ENCODE assay signal across 28 cellular contexts in genomic region chr11:24622262-24622661, GRCh38.
"Had no signal": no experiment of that assay in that cellular context is flagged by ENCODE, and none has a peak within 500 bp of the region (broad histone marks: within the 10 kb centered on the region; RNA-seq: fewer than 3 reads in every experiment).

No MANE protein-coding gene starts in this region.

- H3K9me3 Mint-ChIP-seq: activated naive CD4-positive, alpha-beta T cell treated with anti-CD3 and anti-CD28 coated beads, Interleukin-2, amount 50 U/mL, for 24 hours; nephron; stimulated activated memory B cell treated with anti-CD40 and anti-IgM and Interleukin-4, amounts not matched to agents 10 μg/mL and 1 μg/mL and 100 μg/mL, for 72 hours had no signal

- H2AFZ ChIP-seq: parathyroid adenoma had no signal

- H3K27me3 ChIP-seq: breast epithelium, heart left ventricle, upper lobe of left lung, vagina had no signal

- H3K36me3 ChIP-seq: breast epithelium, heart left ventricle, left ventricle myocardium inferior, upper lobe of left lung, vagina had no signal

- H3K4me1 ChIP-seq: breast epithelium, heart left ventricle, left ventricle myocardium inferior, parathyroid adenoma, psoas muscle, upper lobe of left lung, vagina had no signal

- H3K27ac Mint-ChIP-seq: activated CD8-positive, alpha-beta T cell treated with anti-CD3 and anti-CD28 coated beads for 36 hours; activated naive CD4-positive, alpha-beta T cell treated with anti-CD3 and anti-CD28 coated beads, Interleukin-2, amount 50 U/mL, for 24 hours; activated naive CD8-positive, alpha-beta T cell treated with anti-CD3 and anti-CD28 coated beads, Interleukin-2, amount 50 U/mL, for 24 hours; activated T-helper 17 cell treated with anti-CD3 and anti-CD28 coated beads, Interleukin-2, amount 50 U/mL, for 72 hours; stimulated activated memory B cell treated with anti-CD40 and anti-IgM and Interleukin-4, amounts not matched to agents 10 μg/mL and 1 μg/mL and 100 μg/mL, for 72 hours; stimulated activated naive CD8-positive, alpha-beta T cell treated with anti-CD3 and anti-CD28 coated beads, Interleukin-15, amount 100 ng/mL, for 72 hours had no signal

- H3K4me1 Mint-ChIP-seq: activated naive CD4-positive, alpha-beta T cell treated with anti-CD3 and anti-CD28 coated beads, Interleukin-2, amount 50 U/mL, for 24 hours; activated naive CD8-positive, alpha-beta T cell treated with anti-CD3 and anti-CD28 coated beads, Interleukin-2, amount 50 U/mL, for 24 hours; activated T-helper 17 cell treated with anti-CD3 and anti-CD28 coated beads, Interleukin-2, amount 50 U/mL, for 72 hours; stimulated activated memory B cell treated with anti-CD40 and anti-IgM and Interleukin-4, amounts not matched to agents 10 μg/mL and 1 μg/mL and 100 μg/mL, for 72 hours; stimulated activated naive CD8-positive, alpha-beta T cell treated with anti-CD3 and anti-CD28 coated beads, Interleukin-15, amount 100 ng/mL, for 72 hours had no signal

- H3K79me2 ChIP-seq: parathyroid adenoma had no signal

- ATAC-seq: activated CD8-positive, alpha-beta T cell treated with anti-CD3 and anti-CD28 coated beads for 36 hours; activated naive CD8-positive, alpha-beta T cell treated with anti-CD3 and anti-CD28 coated beads, Interleukin-2, amount 50 U/mL, for 24 hours; activated T-cell treated with anti-CD3 and anti-CD28 coated beads, Interleukin-2, amount 50 U/mL, for 4 hours; activated T-helper 17 cell treated with anti-CD3 and anti-CD28 coated beads, Interleukin-2, amount 50 U/mL, for 72 hours; esophagus mucosa; heart left ventricle; psoas muscle; stimulated activated memory B cell treated with anti-CD40 and anti-IgM and Interleukin-4, amounts not matched to agents 10 μg/mL and 1 μg/mL and 100 μg/mL, for 72 hours; stimulated activated naive CD8-positive, alpha-beta T cell treated with anti-CD3 and anti-CD28 coated beads, Interleukin-15, amount 100 ng/mL, for 72 hours had no signal

- H3K4me3 ChIP-seq: breast epithelium, heart left ventricle, left ventricle myocardium inferior, lung, psoas muscle, smooth muscle cell, upper lobe of left lung, vagina had no signal

- DNase-seq: activated CD4-positive, alpha-beta T cell treated with anti-CD3 and anti-CD28 coated beads, Interleukin-2, amount 50 U/mL, for 1 hour; activated CD8-positive, alpha-beta T cell treated with anti-CD3 and anti-CD28 coated beads for 36 hours; activated naive CD8-positive, alpha-beta T cell treated with anti-CD3 and anti-CD28 coated beads, Interleukin-2, amount 50 U/mL, for 24 hours; activated T-cell treated with anti-CD3 and anti-CD28 coated beads, Interleukin-2, amount 50 U/mL, for 4 hours; central memory CD4-positive, alpha-beta T cell; foreskin fibroblast; heart left ventricle; hypothalamus; left ventricle myocardium inferior; occipital lobe; psoas muscle; stimulated activated CD4-positive, alpha-beta T cell treated with anti-CD3 and anti-CD28 coated beads, Interleukin-1b, Interleukin-23, amount 100 ng/mL, for 48 hours; stimulated activated CD4-positive, alpha-beta T cell treated with anti-CD3 and anti-CD28 coated beads, Interleukin-4, amount 100 ng/mL, for 4 hours; stimulated activated CD8-positive, alpha-beta memory T cell treated with anti-CD3 and anti-CD28 coated beads, Interleukin-4, amount 100 ng/mL, for 48 hours; stimulated activated naive CD8-positive, alpha-beta T cell treated with anti-CD3 and anti-CD28 coated beads, Interleukin-15, amount 100 ng/mL, for 72 hours; substantia nigra; T-helper 2 cell; upper lobe of left lung had no signal

- H3K9me3 ChIP-seq: breast epithelium, heart left ventricle, left ventricle myocardium inferior, psoas muscle, upper lobe of left lung, vagina had no signal

- H3K36me3 Mint-ChIP-seq: activated naive CD4-positive, alpha-beta T cell treated with anti-CD3 and anti-CD28 coated beads, Interleukin-2, amount 50 U/mL, for 24 hours; stimulated activated memory B cell treated with anti-CD40 and anti-IgM and Interleukin-4, amounts not matched to agents 10 μg/mL and 1 μg/mL and 100 μg/mL, for 72 hours had no signal

- H3K4me3 Mint-ChIP-seq: activated CD8-positive, alpha-beta T cell treated with anti-CD3 and anti-CD28 coated beads for 36 hours; activated naive CD4-positive, alpha-beta T cell treated with anti-CD3 and anti-CD28 coated beads, Interleukin-2, amount 50 U/mL, for 24 hours; activated naive CD8-positive, alpha-beta T cell treated with anti-CD3 and anti-CD28 coated beads, Interleukin-2, amount 50 U/mL, for 24 hours; activated T-cell treated with anti-CD3 and anti-CD28 coated beads, Interleukin-2, amount 50 U/mL, for 4 hours; activated T-helper 17 cell treated with anti-CD3 and anti-CD28 coated beads, Interleukin-2, amount 50 U/mL, for 72 hours; nephron; stimulated activated memory B cell treated with anti-CD40 and anti-IgM and Interleukin-4, amounts not matched to agents 10 μg/mL and 1 μg/mL and 100 μg/mL, for 72 hours; stimulated activated naive CD8-positive, alpha-beta T cell treated with anti-CD3 and anti-CD28 coated beads, Interleukin-15, amount 100 ng/mL, for 72 hours had no signal

- H3K9ac ChIP-seq: parathyroid adenoma had no signal

- H3K27ac ChIP-seq: breast epithelium, heart left ventricle, left ventricle myocardium inferior, parathyroid adenoma, psoas muscle, upper lobe of left lung, vagina had no signal

- H3K27me3 Mint-ChIP-seq: activated CD8-positive, alpha-beta T cell treated with anti-CD3 and anti-CD28 coated beads for 36 hours; activated naive CD4-positive, alpha-beta T cell treated with anti-CD3 and anti-CD28 coated beads, Interleukin-2, amount 50 U/mL, for 24 hours; activated naive CD8-positive, alpha-beta T cell treated with anti-CD3 and anti-CD28 coated beads, Interleukin-2, amount 50 U/mL, for 24 hours; activated T-helper 17 cell treated with anti-CD3 and anti-CD28 coated beads, Interleukin-2, amount 50 U/mL, for 72 hours; stimulated activated memory B cell treated with anti-CD40 and anti-IgM and Interleukin-4, amounts not matched to agents 10 μg/mL and 1 μg/mL and 100 μg/mL, for 72 hours; stimulated activated naive CD8-positive, alpha-beta T cell treated with anti-CD3 and anti-CD28 coated beads, Interleukin-15, amount 100 ng/mL, for 72 hours had no signal
